13 cellular contexts compared by ENCODE assay signal in the genomic region with DNA sequence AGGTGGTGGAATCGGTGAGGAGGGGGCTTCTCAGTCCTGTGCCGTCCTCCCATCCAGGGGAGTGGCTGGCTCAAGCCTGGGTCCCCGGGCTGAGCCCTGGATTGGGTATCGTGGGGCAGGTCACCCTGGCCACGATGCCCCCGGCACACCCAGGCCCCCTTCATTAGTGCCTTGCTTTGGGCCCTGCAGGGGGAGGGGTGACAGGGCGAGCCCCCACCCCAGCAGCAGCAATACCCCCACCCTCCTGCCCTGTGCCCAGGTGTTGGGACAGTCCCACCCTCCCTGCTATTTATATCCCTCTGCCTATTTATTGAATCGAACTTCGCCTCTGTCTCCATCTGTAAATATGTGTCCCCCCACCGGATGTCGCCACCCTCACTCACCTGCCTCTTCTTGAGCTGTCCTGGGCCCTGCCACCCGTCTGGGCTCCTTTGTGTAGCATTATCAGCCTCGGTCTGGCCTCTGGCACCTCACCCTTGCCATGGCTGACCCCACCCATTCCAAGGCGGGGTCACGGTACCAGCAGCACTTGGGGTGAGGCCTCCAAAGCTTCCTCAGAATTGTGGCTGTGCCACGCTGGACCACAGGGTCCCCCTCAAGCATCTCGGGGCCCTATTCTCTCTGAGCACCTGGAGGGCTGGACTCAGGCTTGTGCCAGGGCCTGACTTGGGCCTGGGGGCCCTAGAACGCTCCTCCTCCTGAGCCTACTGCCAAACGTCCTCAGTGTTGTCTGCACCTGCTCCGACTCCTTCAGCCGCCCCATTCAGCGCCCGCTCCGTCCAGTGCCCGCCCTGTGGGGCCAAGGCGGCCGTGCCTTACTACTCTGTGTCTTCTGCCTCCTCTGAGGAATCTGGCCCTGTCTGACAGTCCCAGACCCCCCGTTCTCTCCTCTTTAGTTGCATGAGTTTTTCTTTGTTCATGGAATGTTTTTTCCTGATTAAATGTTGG.
"Had no signal": no experiment of that assay in that cellular context is flagged by ENCODE, and none has a peak within 500 bp of the region (broad histone marks: within the 10 kb centered on the region; RNA-seq: fewer than 3 reads in every experiment).

No MANE protein-coding gene starts in this region.

- ATAC-seq: gastrocnemius medialis; stimulated activated naive B cell treated with anti-CD40 and anti-IgM and Interleukin-4, amounts not matched to agents 10 μg/mL and 1 μg/mL and 100 μg/mL, for 72 hours had no signal

- H3K36me3 ChIP-seq: gastrocnemius medialis had no signal

- H3K9me3 ChIP-seq: gastrocnemius medialis, suprapubic skin, upper lobe of left lung had no signal

- DNase-seq: activated CD4-positive, alpha-beta T cell treated with anti-CD3 and anti-CD28 coated beads, Interleukin-2, amount 10 ng/mL, durations not matched to agents 7 days and 5 days; activated CD4-positive, CD25-positive, alpha-beta regulatory T cell; activated naive CD4-positive, alpha-beta T cell; activated T-cell treated with anti-CD3 and anti-CD28 coated beads, Interleukin-2, amount 50 U/mL, for 72 hours; caudate nucleus; effector CD4-positive, alpha-beta T cell; gastrocnemius medialis; stimulated activated naive B cell treated with anti-CD40 and anti-IgM and Interleukin-4, amounts not matched to agents 10 μg/mL and 1 μg/mL and 100 μg/mL, for 72 hours; upper lobe of left lung had no signal

- H3K27ac ChIP-seq: coronary artery, gastrocnemius medialis, skin epidermis, suprapubic skin, upper lobe of left lung had no signal

- FAIRE-seq: keratinocyte had no signal

- H3K4me3 ChIP-seq: coronary artery, gastrocnemius medialis, skin epidermis, suprapubic skin, upper lobe of left lung had no signal

- H3K27me3 ChIP-seq: gastrocnemius medialis, suprapubic skin, upper lobe of left lung had no signal
